In genomic region chr4:64016893-64017292, GRCh38 we compare ENCODE assay signal across 28 cellular contexts.
"Had no signal": no experiment of that assay in that cellular context is flagged by ENCODE, and none has a peak within 500 bp of the region (broad histone marks: within the 10 kb centered on the region; RNA-seq: fewer than 3 reads in every experiment).

No MANE protein-coding gene starts in this region.

- H3K9ac ChIP-seq: parathyroid adenoma had no signal

- H3K4me3 Mint-ChIP-seq: naive thymus-derived CD8-positive, alpha-beta T cell; natural killer cell treated with Interleukin-12 subunit alpha and Interleukin-12 subunit beta and Interleukin-15 and Interleukin-18, amount 100 ng/mL, for 72 hours; nephron progenitor cell; neural crest cell; stimulated activated effector memory CD8-positive, alpha-beta T cell treated with anti-CD3 and anti-CD28 coated beads, Interleukin-12 subunit alpha, Interleukin-12 subunit beta, amount 100 ng/mL, for 72 hours; stimulated activated naive B cell treated with anti-CD40 and anti-IgM and Interleukin-4, amounts not matched to agents 10 μg/mL and 1 μg/mL and 100 μg/mL, for 72 hours; stimulated activated naive CD8-positive, alpha-beta T cell treated with anti-CD3 and anti-CD28 coated beads, Interleukin-15, Interleukin-2, amounts not matched to agents 100 ng/mL and 50 ng/mL, for 24 hours; type B pancreatic cell had no signal

- H3K4me3 ChIP-seq: ovary, psoas muscle, right lobe of liver, sigmoid colon, stomach, thoracic aorta, thyroid gland, tibial nerve, upper lobe of right lung, uterus had no signal

- FAIRE-seq: small intestine had no signal

- H3K27ac Mint-ChIP-seq: naive thymus-derived CD8-positive, alpha-beta T cell; natural killer cell treated with Interleukin-12 subunit alpha and Interleukin-12 subunit beta and Interleukin-15 and Interleukin-18, amount 100 ng/mL, for 72 hours; nephron progenitor cell; progenitor cell of endocrine pancreas; stimulated activated effector memory CD8-positive, alpha-beta T cell treated with anti-CD3 and anti-CD28 coated beads, Interleukin-12 subunit alpha, Interleukin-12 subunit beta, amount 100 ng/mL, for 72 hours; stimulated activated naive B cell treated with anti-CD40 and anti-IgM and Interleukin-4, amounts not matched to agents 10 μg/mL and 1 μg/mL and 100 μg/mL, for 72 hours; stimulated activated naive CD8-positive, alpha-beta T cell treated with anti-CD3 and anti-CD28 coated beads, Interleukin-15, Interleukin-2, amounts not matched to agents 100 ng/mL and 50 ng/mL, for 24 hours; type B pancreatic cell had no signal

- H3K4me1 Mint-ChIP-seq: naive thymus-derived CD8-positive, alpha-beta T cell; nephron progenitor cell; neural crest cell; stimulated activated effector memory CD8-positive, alpha-beta T cell treated with anti-CD3 and anti-CD28 coated beads, Interleukin-12 subunit alpha, Interleukin-12 subunit beta, amount 100 ng/mL, for 72 hours; stimulated activated naive B cell treated with anti-CD40 and anti-IgM and Interleukin-4, amounts not matched to agents 10 μg/mL and 1 μg/mL and 100 μg/mL, for 72 hours had no signal

- H3K27ac ChIP-seq: ovary, parathyroid adenoma, psoas muscle, right lobe of liver, sigmoid colon, stomach, thoracic aorta, thyroid gland, tibial nerve, upper lobe of right lung, uterus had no signal

- H3K27me3 ChIP-seq: ovary, right lobe of liver, sigmoid colon, stomach, thyroid gland, tibial nerve, upper lobe of right lung, uterus had no signal

- DNase-seq: naive thymus-derived CD8-positive, alpha-beta T cell; nephron progenitor cell; occipital lobe; ovary; psoas muscle; right cardiac atrium; right lobe of liver; sigmoid colon; small intestine; stimulated activated CD4-positive, alpha-beta T cell treated with anti-CD3 and anti-CD28 coated beads, Interleukin-15, amount 100 ng/mL, for 24 hours; stimulated activated CD4-positive, alpha-beta T cell treated with anti-CD3 and anti-CD28 coated beads, Interleukin-2, amount 100 ng/mL, for 24 hours; stimulated activated CD4-positive, alpha-beta T cell treated with anti-CD3 and anti-CD28 coated beads, Interleukin-2, amount 100 ng/mL, for 48 hours; stimulated activated CD4-positive, alpha-beta T cell treated with anti-CD3 and anti-CD28 coated beads, Interleukin-4, amount 100 ng/mL, for 24 hours; stimulated activated naive B cell treated with anti-CD40 and anti-IgM and Interleukin-4, amounts not matched to agents 10 μg/mL and 1 μg/mL and 100 μg/mL, for 72 hours; stimulated activated naive CD4-positive, alpha-beta T cell treated with Interleukin-2 at 50 U/mL for 16 hours; stomach; thyroid gland; upper lobe of right lung; uterus had no signal

- H3K36me3 ChIP-seq: ovary, right lobe of liver, sigmoid colon, stomach, thoracic aorta, thyroid gland, tibial nerve, upper lobe of right lung, uterus had no signal

- H3K79me2 ChIP-seq: parathyroid adenoma had no signal

- ATAC-seq: naive thymus-derived CD8-positive, alpha-beta T cell; natural killer cell treated with Interleukin-12 subunit alpha and Interleukin-12 subunit beta and Interleukin-15 and Interleukin-18, amount 100 ng/mL, for 72 hours; psoas muscle; right cardiac atrium; right lobe of liver; stimulated activated effector memory CD8-positive, alpha-beta T cell treated with anti-CD3 and anti-CD28 coated beads, Interleukin-12 subunit alpha, Interleukin-12 subunit beta, amount 100 ng/mL, for 72 hours; stimulated activated naive B cell treated with anti-CD40 and anti-IgM and Interleukin-4, amounts not matched to agents 10 μg/mL and 1 μg/mL and 100 μg/mL, for 72 hours; upper lobe of right lung had no signal

- H3K9me3 ChIP-seq: ovary, right lobe of liver, thoracic aorta, thyroid gland, uterus had no signal

- H3K27me3 Mint-ChIP-seq: naive thymus-derived CD8-positive, alpha-beta T cell; natural killer cell treated with Interleukin-12 subunit alpha and Interleukin-12 subunit beta and Interleukin-15 and Interleukin-18, amount 100 ng/mL, for 72 hours; progenitor cell of endocrine pancreas; stimulated activated naive B cell treated with anti-CD40 and anti-IgM and Interleukin-4, amounts not matched to agents 10 μg/mL and 1 μg/mL and 100 μg/mL, for 72 hours; stimulated activated naive CD8-positive, alpha-beta T cell treated with anti-CD3 and anti-CD28 coated beads, Interleukin-15, Interleukin-2, amounts not matched to agents 100 ng/mL and 50 ng/mL, for 24 hours; type B pancreatic cell had no signal

- H3K4me1 ChIP-seq: parathyroid adenoma, psoas muscle, right lobe of liver, sigmoid colon, stomach, thyroid gland, tibial nerve, upper lobe of right lung, uterus had no signal

- H3K36me3 Mint-ChIP-seq: stimulated activated effector memory CD8-positive, alpha-beta T cell treated with anti-CD3 and anti-CD28 coated beads, Interleukin-12 subunit alpha, Interleukin-12 subunit beta, amount 100 ng/mL, for 72 hours; stimulated activated naive B cell treated with anti-CD40 and anti-IgM and Interleukin-4, amounts not matched to agents 10 μg/mL and 1 μg/mL and 100 μg/mL, for 72 hours; type B pancreatic cell had no signal

- H2AFZ ChIP-seq: parathyroid adenoma had no signal
